In the genomic region with DNA sequence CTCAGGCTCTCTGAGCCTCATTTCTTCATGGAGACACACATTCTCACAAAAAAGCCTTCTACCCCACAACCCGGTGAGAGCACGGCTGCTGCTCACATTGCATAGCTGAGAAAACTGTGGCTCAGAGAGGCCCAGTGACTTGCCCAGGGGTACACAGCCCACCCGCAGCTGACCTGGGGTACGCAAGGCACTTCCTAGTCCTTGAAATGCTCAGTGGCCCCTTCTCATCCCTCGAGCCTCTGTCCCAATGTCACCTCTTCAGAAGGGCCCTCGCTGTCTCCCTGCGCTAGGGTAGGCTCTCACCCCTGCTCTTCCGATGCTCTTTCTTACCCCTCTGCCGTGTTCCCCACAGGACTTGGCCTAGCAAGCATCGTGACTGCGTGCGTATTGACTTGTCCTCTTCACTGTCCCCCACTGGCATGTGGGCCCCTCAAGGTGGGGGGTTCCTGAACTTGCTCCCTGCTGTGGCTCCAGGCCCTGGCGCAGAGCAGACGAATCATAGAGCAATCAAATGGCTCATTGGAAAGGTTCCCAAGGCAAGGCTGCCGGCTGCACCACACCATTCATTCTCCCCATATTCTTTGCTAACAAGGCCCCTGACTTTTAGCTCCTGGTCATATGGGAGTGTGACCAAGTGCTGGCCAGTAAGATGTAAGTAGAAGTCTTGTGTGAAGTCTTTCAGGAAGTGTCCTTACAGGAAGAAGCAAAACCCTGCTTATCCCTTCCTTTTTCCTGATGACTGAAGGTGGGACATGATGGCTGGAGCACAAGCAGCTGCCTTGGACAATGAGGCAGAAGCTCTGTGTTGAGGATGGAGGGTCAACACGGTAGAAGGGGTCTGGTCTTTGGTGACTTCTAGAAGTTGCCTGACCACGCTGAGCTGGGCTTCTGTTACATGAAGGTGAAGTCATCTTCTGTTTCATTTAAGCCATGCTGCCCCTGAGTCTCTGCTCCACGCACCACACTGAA, we compare ENCODE assay signal across 19 cellular contexts. TPM values are rescaled to one million over a fixed set of nuclear protein-coding genes. Genes with fewer than 3 reads are reported as not detected.
A peak's percentile ranks its signal among the peaks of the same experiment; 100 is the strongest.
DNase-seq lines count a peak whose midpoint lies in the region; ATAC-seq and TF ChIP-seq lines count a peak whose summit lies in the region.
"Had no signal": no experiment of that assay in that cellular context is flagged by ENCODE, and none has a peak within 500 bp of the region (broad histone marks: within the 10 kb centered on the region; RNA-seq: fewer than 3 reads in every experiment).

No MANE protein-coding gene starts in this region.

- ATAC-seq in activated T-cell treated with anti-CD3 and anti-CD28 coated beads, Interleukin-2, amount 50 U/mL, for 72 hours (replicated peaks in 1 of 2) = no peak

- H3K4me3 ChIP-seq in HEK293 (ENCODE audit: low read depth, low read length) (no peak overlapping the region), mesodermal cell (ENCODE audit: extremely low read depth, insufficient read depth, low read length, poor library complexity, severe bottlenecking) (no peak overlapping the region), subcutaneous abdominal adipose tissue (ENCODE audit: low read depth in 1 of 5, low read length in 5 of 5) (no peak overlapping the region)
- H3K4me3 ChIP-seq: skin epidermis had no signal

- 85 to 91% methylated on average over 12 to 16 of the region's 18 CpGs for WGBS in mesodermal cell (ENCODE audit: insufficient coverage in 2 of 2), 2 experiments

- TF ChIP-seq CTCF in HEK293 (tag by site-specific recombination; IDR thresholded peaks at IDR 0.05) (no peak), brain (conservative IDR thresholded peaks at IDR 0.05) (peak in 1 of 2 experiments; percentile 20)

- peak overlapping the region; percentile 94 for H3K27ac ChIP-seq in HEK293 (ENCODE audit: extremely low read depth, low read depth, low read length)
- H3K27ac ChIP-seq in mesodermal cell (ENCODE audit: low read depth, low read length, severe bottlenecking) = peak overlapping the region; percentile 91
- H3K27ac ChIP-seq in subcutaneous abdominal adipose tissue (ENCODE audit: low read depth, low read length) = peak overlapping the region; percentile 96

- H3K4me1 ChIP-seq in HEK293 (ENCODE audit: control insufficient read depth, insufficient read depth, low read length) (peaks cover 24% of the 10 kb centered on the region), mesodermal cell (ENCODE audit: control insufficient read depth, insufficient read depth, low read length, poor library complexity, severe bottlenecking) (peaks cover 13% of the 10 kb centered on the region), subcutaneous abdominal adipose tissue (ENCODE audit: control insufficient read depth in 5 of 5, insufficient read depth in 5 of 5, low read length in 5 of 5) (peaks cover 13 to 77% (median 62%) of the 10 kb centered on the region in 5 donors)

- peak overlapping the region in 4 of 5 experiments; percentile 65 to 84 (median 79) for H3K27ac Mint-ChIP-seq in brain
- H3K27ac Mint-ChIP-seq in activated T-cell treated with anti-CD3 and anti-CD28 coated beads, Interleukin-2, amount 50 U/mL, for 72 hours = no peak overlapping the region
- H3K27ac Mint-ChIP-seq: stimulated activated naive CD8-positive, alpha-beta T cell treated with anti-CD3 and anti-CD28 coated beads, Interleukin-15, amount 100 ng/mL, for 72 hours had no signal

- POLR2A ChIA-PET in HEK293 (lab: Yijun Ruan, JAX) = no interaction called here

- H3K4me1 Mint-ChIP-seq in brain = peaks cover 34% of the 10 kb centered on the region
- no peaks in the 10 kb centered on the region for H3K4me1 Mint-ChIP-seq in activated T-cell treated with anti-CD3 and anti-CD28 coated beads, Interleukin-2, amount 50 U/mL, for 72 hours (ENCODE audit: low read depth)
- H3K4me1 Mint-ChIP-seq: naive B cell; stimulated activated naive CD8-positive, alpha-beta T cell treated with anti-CD3 and anti-CD28 coated beads, Interleukin-15, amount 100 ng/mL, for 72 hours had no signal

- H3K4me3 Mint-ChIP-seq in brain = no peak overlapping the region
- H3K4me3 Mint-ChIP-seq in activated T-cell treated with anti-CD3 and anti-CD28 coated beads, Interleukin-2, amount 50 U/mL, for 72 hours = no peak overlapping the region
- H3K4me3 Mint-ChIP-seq: stimulated activated naive CD8-positive, alpha-beta T cell treated with anti-CD3 and anti-CD28 coated beads, Interleukin-15, amount 100 ng/mL, for 72 hours had no signal

- H3K9ac ChIP-seq in subcutaneous abdominal adipose tissue (ENCODE audit: low read length in 5 of 5) = peak overlapping the region in 3 of 5 donors; percentile 23 to 38 (median 26)

- peaks cover 0 to 9% (median 3%) of the 10 kb centered on the region in 5 experiments for H3K9me3 Mint-ChIP-seq in brain
- H3K9me3 Mint-ChIP-seq in activated T-cell treated with anti-CD3 and anti-CD28 coated beads, Interleukin-2, amount 50 U/mL, for 72 hours = no peaks in the 10 kb centered on the region
- H3K9me3 Mint-ChIP-seq: stimulated activated naive CD8-positive, alpha-beta T cell treated with anti-CD3 and anti-CD28 coated beads, Interleukin-15, amount 100 ng/mL, for 72 hours had no signal

- H3K9me3 ChIP-seq in HEK293 (ENCODE audit: control insufficient read depth, insufficient read depth, low read depth, low read length) = no peaks in the 10 kb centered on the region
- H3K9me3 ChIP-seq in mesodermal cell (ENCODE audit: control insufficient read depth, low read length) = peaks cover 4% of the 10 kb centered on the region
- H3K9me3 ChIP-seq in subcutaneous abdominal adipose tissue (ENCODE audit: control insufficient read depth in 5 of 5, low read length in 5 of 5) = peaks cover 0 to 11% (median 6%) of the 10 kb centered on the region in 5 donors

- CTCF ChIA-PET in HEK293 (lab: Yijun Ruan, JAX) = interaction anchor here (0.6 to 7.7 kb wide), 18 partner anchors 8 to 886 kb away, joined by 3 to 41 read pairs (median 4); no protein-coding TSS in a partner anchor

- peaks cover 0 to 20% (median 0%) of the 10 kb centered on the region in 5 donors for H3K27me3 ChIP-seq in subcutaneous abdominal adipose tissue (ENCODE audit: control insufficient read depth in 5 of 5, insufficient read depth in 4 of 5, low read length in 5 of 5)

- H3K36me3 ChIP-seq in HEK293 (ENCODE audit: control insufficient read depth in 2 of 2, insufficient read depth in 1 of 2, low read length in 2 of 2) = no peaks in the 10 kb centered on the region
- no peaks in the 10 kb centered on the region for H3K36me3 ChIP-seq in mesodermal cell (ENCODE audit: control insufficient read depth, insufficient read depth, low read length)
- no peaks in the 10 kb centered on the region for H3K36me3 ChIP-seq in subcutaneous abdominal adipose tissue (ENCODE audit: control insufficient read depth in 5 of 5, insufficient read depth in 5 of 5, low read length in 5 of 5)

- no peaks in the 10 kb centered on the region for H3K36me3 Mint-ChIP-seq in brain
- no peaks in the 10 kb centered on the region for H3K36me3 Mint-ChIP-seq in activated T-cell treated with anti-CD3 and anti-CD28 coated beads, Interleukin-2, amount 50 U/mL, for 72 hours (ENCODE audit: insufficient read depth in 2 of 2)

- DNase-seq in activated CD4-positive, alpha-beta T cell treated with anti-CD3 and anti-CD28 coated beads for 1 hour = no peak
- no peak for DNase-seq in activated T-cell treated with anti-CD3 and anti-CD28 coated beads, Interleukin-2, amount 50 U/mL, for 72 hours
- no peak for DNase-seq in NCI-H187 (lab: John Stamatoyannopoulos, UW)
- DNase-seq in central memory CD4-positive, alpha-beta T cell = no peak
- DNase-seq: activated CD4-positive, alpha-beta T cell treated with anti-CD3 and anti-CD28 coated beads for 48 hours; activated T-cell treated with anti-CD3 and anti-CD28 coated beads, Interleukin-2, amount 50 U/mL, for 48 hours; AML-193; DMS53; effector CD8-positive, alpha-beta T cell; naive B cell; stimulated activated naive CD8-positive, alpha-beta T cell treated with anti-CD3 and anti-CD28 coated beads, Interleukin-15, amount 100 ng/mL, for 72 hours had no signal

- H3K27me3 Mint-ChIP-seq in brain = peaks cover 29% of the 10 kb centered on the region
- peaks cover 62% of the 10 kb centered on the region for H3K27me3 Mint-ChIP-seq in activated T-cell treated with anti-CD3 and anti-CD28 coated beads, Interleukin-2, amount 50 U/mL, for 72 hours (ENCODE audit: low read depth)

TF ChIP-seq in HEK293, 187 proteins besides CTCF, POLR2A, EP300 and RAD21 (continues in another document):
- TF ChIP-seq SP3 (tag by site-specific recombination; IDR thresholded peaks at IDR 0.05) = no peak
- no peak for TF ChIP-seq ZNF37A (tag by site-specific recombination; IDR thresholded peaks at IDR 0.05)
- no peak for TF ChIP-seq ZNF354C (tag by site-specific recombination; IDR thresholded peaks at IDR 0.05; ENCODE audit: borderline replicate concordance, low read depth)
- no peak for TF ChIP-seq FEZF1 (tag by site-specific recombination; IDR thresholded peaks at IDR 0.05)
- TF ChIP-seq, protein P1, sequence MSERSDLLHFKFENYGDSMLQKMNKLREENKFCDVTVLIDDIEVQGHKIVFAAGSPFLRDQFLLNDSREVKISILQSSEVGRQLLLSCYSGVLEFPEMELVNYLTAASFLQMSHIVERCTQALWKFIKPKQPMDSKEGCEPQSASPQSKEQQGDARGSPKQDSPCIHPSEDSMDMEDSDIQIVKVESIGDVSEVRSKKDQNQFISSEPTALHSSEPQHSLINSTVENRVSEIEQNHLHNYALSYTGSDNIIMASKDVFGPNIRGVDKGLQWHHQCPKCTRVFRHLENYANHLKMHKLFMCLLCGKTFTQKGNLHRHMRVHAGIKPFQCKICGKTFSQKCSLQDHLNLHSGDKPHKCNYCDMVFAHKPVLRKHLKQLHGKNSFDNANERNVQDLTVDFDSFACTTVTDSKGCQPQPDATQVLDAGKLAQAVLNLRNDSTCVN (tag by site-specific recombination; optimal IDR thresholded peaks at IDR 0.05) = no peak
- TF ChIP-seq ZNF23 (tag by site-specific recombination; IDR thresholded peaks at IDR 0.05; ENCODE audit: borderline replicate concordance) = no peak
- TF ChIP-seq KLF1 (tag by site-specific recombination; IDR thresholded peaks at IDR 0.05) = no peak
- peak; percentile 67 for TF ChIP-seq SETDB1 (IDR thresholded peaks at IDR 0.05; ENCODE audit: insufficient read length, low read length)
- TF ChIP-seq WT1 (tag by site-specific recombination; IDR thresholded peaks at IDR 0.05) = no peak

RNA-seq across cellular contexts. Expression of gene PCK1, which starts 22.7 kb away (rescaled TPM):
- polyA plus RNA-seq in brain (ENCODE audit: insufficient read depth, low read depth, low replicate concordance) = 0.70 TPM
- 0.07 TPM for polyA plus RNA-seq in mesodermal cell (2013, experiment 1 of 2)
- not detected for polyA plus RNA-seq in mesodermal cell (2013, experiment 2 of 2)
- not detected for total RNA-seq in activated T-cell treated with anti-CD3 and anti-CD28 coated beads, Interleukin-2, amount 50 U/mL, for 72 hours
- total RNA-seq: MCF 10A; RPMI7951; T-helper 2 cell treated with Interferon-gamma antibody and Interleukin-4, amounts not matched to agents 100 ng/mL and 5 ng/mL, for 36 hours had no signal

RNA-seq across cellular contexts. Expression of gene ZBP1, which starts 36.7 kb away (rescaled TPM):
- polyA plus RNA-seq in brain (ENCODE audit: insufficient read depth, low read depth, low replicate concordance) = not detected
- not detected for polyA plus RNA-seq in mesodermal cell (2013, experiment 1 of 2)
- polyA plus RNA-seq in mesodermal cell (2013, experiment 2 of 2) = not detected
- 1 to 10 TPM in 1 of 2 donors, under 1 TPM in 1; 0.70 to 1.6 TPM for total RNA-seq in activated T-cell treated with anti-CD3 and anti-CD28 coated beads, Interleukin-2, amount 50 U/mL, for 72 hours
- total RNA-seq: MCF 10A, RPMI7951 had no signal

RNA-seq across cellular contexts. Expression of gene CTCFL, which starts 58.6 kb away (rescaled TPM):
- not detected for polyA plus RNA-seq in brain (ENCODE audit: insufficient read depth, low read depth, low replicate concordance)
- polyA plus RNA-seq in mesodermal cell (2013, experiment 1 of 2) = not detected
- polyA plus RNA-seq in mesodermal cell (2013, experiment 2 of 2) = 0.10 TPM
- total RNA-seq in activated T-cell treated with anti-CD3 and anti-CD28 coated beads, Interleukin-2, amount 50 U/mL, for 72 hours = not detected
- total RNA-seq: MCF 10A; RPMI7951; T-helper 2 cell treated with Interferon-gamma antibody and Interleukin-4, amounts not matched to agents 100 ng/mL and 5 ng/mL, for 36 hours had no signal
